In the genomic region with DNA sequence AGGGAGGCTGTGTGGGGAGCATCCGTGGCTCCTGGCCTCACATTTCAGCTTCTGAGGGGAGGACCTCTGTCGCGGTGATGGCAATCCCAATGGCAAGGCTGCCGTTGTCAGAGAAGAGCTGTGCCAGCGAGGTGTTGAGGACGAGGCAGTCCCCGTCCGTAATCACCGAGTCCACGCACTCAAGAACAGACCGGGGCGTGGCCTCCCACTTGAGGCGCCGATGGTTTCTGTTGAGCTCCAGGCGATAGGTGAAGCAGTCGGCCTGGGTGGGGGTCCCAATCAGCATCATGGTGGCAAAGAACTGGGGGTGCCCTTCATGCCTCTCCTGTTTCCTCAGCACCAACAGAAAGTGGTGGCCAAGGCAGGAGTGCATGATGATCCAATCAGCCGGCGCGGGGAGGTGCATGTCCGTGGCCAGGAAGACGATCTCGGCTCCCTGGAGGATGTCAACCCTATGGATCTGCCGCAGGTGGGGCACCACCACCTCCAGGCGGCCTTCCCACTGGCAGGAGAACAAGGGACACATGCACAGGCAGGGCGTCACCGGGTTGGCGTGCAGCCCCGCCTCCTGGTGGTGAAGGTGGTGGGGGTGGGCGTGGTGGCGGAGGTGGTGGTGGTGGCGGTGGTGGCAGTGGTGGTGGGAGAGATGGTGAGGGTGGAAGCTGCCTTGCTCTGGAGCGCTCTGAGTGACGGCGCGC, we compare ENCODE assay signal across 32 cellular contexts.
"Had no signal": no experiment of that assay in that cellular context is flagged by ENCODE, and none has a peak within 500 bp of the region (broad histone marks: within the 10 kb centered on the region; RNA-seq: fewer than 3 reads in every experiment).

No MANE protein-coding gene starts in this region.

- H3K4me1 ChIP-seq: foreskin keratinocyte had no signal

- FAIRE-seq: astrocyte, bronchial epithelial cell had no signal

- DNase-seq: activated CD4-positive, alpha-beta memory T cell treated with anti-CD3 and anti-CD28 coated beads for 36 hours; activated CD4-positive, alpha-beta T cell treated with anti-CD3 and anti-CD28 coated beads for 36 hours; activated CD4-positive, alpha-beta T cell treated with anti-CD3 and anti-CD28 coated beads, Interleukin-2, amount 10 ng/mL, durations not matched to agents 24 days and 14 days; activated CD4-positive, CD25-positive, alpha-beta regulatory T cell; activated CD4-positive, CD25-positive, alpha-beta regulatory T cell treated with anti-CD3 and anti-CD28 coated beads, Interleukin-2, amount 50 U/mL, for 72 hours; activated CD8-positive, alpha-beta memory T cell treated with anti-CD3 and anti-CD28 coated beads, Interleukin-2, amount 50 U/mL, for 48 hours; activated gamma-delta T cell; activated naive CD4-positive, alpha-beta T cell; activated naive CD4-positive, alpha-beta T cell treated with anti-CD3 and anti-CD28 coated beads, Interleukin-2, amount 10 ng/mL, durations not matched to agents 7 days and 5 days; activated T-cell treated with anti-CD3 and anti-CD28 coated beads for 4 hours; activated T-cell treated with anti-CD3 and anti-CD28 coated beads, Interleukin-2, amount 50 U/mL, for 24 hours; activated T-cell treated with anti-CD3 and anti-CD28 coated beads, Interleukin-2, amount 50 U/mL, for 72 hours; amniotic stem cell; anterior cingulate cortex; brain microvascular endothelial cell; cortex of kidney; dermis blood vessel endothelial cell; effector CD4-positive, alpha-beta T cell; effector memory CD8-positive, alpha-beta T cell; erythroblast; foreskin keratinocyte; gastrocnemius medialis; glutamatergic neuron; T-helper 1 cell; T-helper 17 cell; T1000 had no signal

- ATAC-seq: activated CD4-positive, alpha-beta T cell treated with anti-CD3 and anti-CD28 coated beads for 36 hours; activated T-cell treated with anti-CD3 and anti-CD28 coated beads, Interleukin-2, amount 50 U/mL, for 72 hours; effector memory CD8-positive, alpha-beta T cell; foreskin keratinocyte; gastrocnemius medialis; T-helper 17 cell had no signal

- H3K36me3 ChIP-seq: brain microvascular endothelial cell, esophagus muscularis mucosa, gastrocnemius medialis had no signal

- H3K36me3 Mint-ChIP-seq: activated CD4-positive, alpha-beta memory T cell treated with anti-CD3 and anti-CD28 coated beads for 36 hours; activated naive CD4-positive, alpha-beta T cell treated with anti-CD3 and anti-CD28 coated beads, Interleukin-2, amount 10 ng/mL, durations not matched to agents 7 days and 5 days had no signal

- H3K4me3 ChIP-seq: esophagus muscularis mucosa, gastrocnemius medialis had no signal

- H3K4me3 Mint-ChIP-seq: activated CD4-positive, alpha-beta memory T cell treated with anti-CD3 and anti-CD28 coated beads for 36 hours; activated CD4-positive, alpha-beta T cell treated with anti-CD3 and anti-CD28 coated beads for 36 hours; activated CD4-positive, alpha-beta T cell treated with anti-CD3 and anti-CD28 coated beads, Interleukin-2, amount 10 ng/mL, durations not matched to agents 24 days and 14 days; activated naive CD4-positive, alpha-beta T cell treated with anti-CD3 and anti-CD28 coated beads, Interleukin-2, amount 10 ng/mL, durations not matched to agents 7 days and 5 days; activated naive CD8-positive, alpha-beta T cell; activated T-cell treated with anti-CD3 and anti-CD28 coated beads, Interleukin-2, amount 50 U/mL, for 24 hours; activated T-cell treated with anti-CD3 and anti-CD28 coated beads, Interleukin-2, amount 50 U/mL, for 72 hours; central memory CD8-positive, alpha-beta T cell; effector memory CD8-positive, alpha-beta T cell; T-helper 17 cell; T-helper 2 cell treated with Interferon-gamma antibody and Interleukin-4, amounts not matched to agents 5 μg/mL and 100 μg/mL, for 36 hours had no signal

- H3K9me3 Mint-ChIP-seq: activated CD4-positive, alpha-beta memory T cell treated with anti-CD3 and anti-CD28 coated beads for 36 hours; activated CD4-positive, alpha-beta T cell treated with anti-CD3 and anti-CD28 coated beads, Interleukin-2, amount 10 ng/mL, durations not matched to agents 24 days and 14 days; activated naive CD4-positive, alpha-beta T cell treated with anti-CD3 and anti-CD28 coated beads, Interleukin-2, amount 10 ng/mL, durations not matched to agents 7 days and 5 days; activated T-cell treated with anti-CD3 and anti-CD28 coated beads, Interleukin-2, amount 50 U/mL, for 24 hours; activated T-cell treated with anti-CD3 and anti-CD28 coated beads, Interleukin-2, amount 50 U/mL, for 72 hours; central memory CD8-positive, alpha-beta T cell; effector memory CD8-positive, alpha-beta T cell; T-helper 2 cell treated with Interferon-gamma antibody and Interleukin-4, amounts not matched to agents 5 μg/mL and 100 μg/mL, for 36 hours had no signal

- H3K9me3 ChIP-seq: esophagus muscularis mucosa, gastrocnemius medialis had no signal

- H3K27ac ChIP-seq: brain microvascular endothelial cell, esophagus muscularis mucosa, foreskin keratinocyte, gastrocnemius medialis had no signal

- H3K27me3 ChIP-seq: brain microvascular endothelial cell, esophagus muscularis mucosa, foreskin keratinocyte, gastrocnemius medialis had no signal

- H3K27ac Mint-ChIP-seq: activated CD4-positive, alpha-beta memory T cell treated with anti-CD3 and anti-CD28 coated beads for 36 hours; activated CD4-positive, alpha-beta T cell treated with anti-CD3 and anti-CD28 coated beads for 36 hours; activated CD4-positive, alpha-beta T cell treated with anti-CD3 and anti-CD28 coated beads, Interleukin-2, amount 10 ng/mL, durations not matched to agents 24 days and 14 days; activated naive CD4-positive, alpha-beta T cell treated with anti-CD3 and anti-CD28 coated beads, Interleukin-2, amount 10 ng/mL, durations not matched to agents 7 days and 5 days; activated naive CD8-positive, alpha-beta T cell; activated T-cell treated with anti-CD3 and anti-CD28 coated beads, Interleukin-2, amount 50 U/mL, for 24 hours; activated T-cell treated with anti-CD3 and anti-CD28 coated beads, Interleukin-2, amount 50 U/mL, for 72 hours; effector memory CD8-positive, alpha-beta T cell; T-helper 17 cell; T-helper 2 cell treated with Interferon-gamma antibody and Interleukin-4, amounts not matched to agents 5 μg/mL and 100 μg/mL, for 36 hours had no signal

- H3K27me3 Mint-ChIP-seq: activated CD4-positive, alpha-beta T cell treated with anti-CD3 and anti-CD28 coated beads for 36 hours; activated CD4-positive, alpha-beta T cell treated with anti-CD3 and anti-CD28 coated beads, Interleukin-2, amount 10 ng/mL, durations not matched to agents 24 days and 14 days; activated naive CD8-positive, alpha-beta T cell; activated T-cell treated with anti-CD3 and anti-CD28 coated beads, Interleukin-2, amount 50 U/mL, for 24 hours had no signal

- H3K4me1 Mint-ChIP-seq: activated CD4-positive, alpha-beta T cell treated with anti-CD3 and anti-CD28 coated beads, Interleukin-2, amount 10 ng/mL, durations not matched to agents 24 days and 14 days had no signal
